ENCODE assay signal across 8 cellular contexts in the genomic region with DNA sequence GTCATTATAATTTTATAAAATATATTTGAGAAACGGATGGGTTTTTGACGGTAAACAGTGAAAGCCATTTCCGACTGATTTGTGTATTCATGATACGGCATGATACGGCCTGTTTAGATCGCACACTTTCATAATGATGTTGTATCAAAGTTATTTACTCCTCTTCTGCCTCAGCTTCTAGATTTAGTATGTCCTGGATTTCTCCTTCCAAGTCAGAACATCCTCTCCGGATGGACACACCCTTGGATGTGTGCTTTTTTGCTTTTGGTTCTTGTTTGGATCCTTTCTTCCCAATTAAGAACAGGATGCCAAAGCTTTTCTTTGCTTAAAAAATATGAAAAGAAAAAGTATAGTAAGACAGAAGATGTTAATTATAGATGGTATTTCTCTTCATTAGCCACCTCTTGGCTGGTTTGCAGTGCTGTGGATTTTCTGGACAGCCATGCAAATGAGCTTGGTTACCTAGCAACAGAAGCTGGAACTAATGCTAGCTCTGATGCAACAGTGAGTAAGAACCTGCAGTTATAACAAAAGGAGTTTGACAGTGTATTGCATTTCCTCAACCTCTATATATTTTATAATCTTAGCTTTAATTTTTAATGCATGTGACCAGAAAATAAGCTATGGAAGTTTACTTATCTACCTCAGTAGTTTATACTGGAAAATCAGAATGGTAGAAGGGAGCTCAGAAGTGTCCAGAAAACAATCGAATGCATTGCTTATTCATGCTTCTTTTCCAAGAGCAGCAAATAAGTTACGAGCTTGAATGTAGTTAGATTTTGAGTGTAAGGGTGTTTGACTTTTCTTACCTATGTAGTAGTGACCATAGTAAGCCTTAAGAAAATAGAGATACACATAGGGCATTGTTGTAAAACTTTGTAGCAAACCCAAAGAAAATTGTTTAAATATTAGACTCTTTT. TPM values are rescaled to one million over a fixed set of nuclear protein-coding genes. Genes with fewer than 3 reads are reported as not detected.
DNase-seq lines count a peak whose midpoint lies in the region; TF ChIP-seq lines count a peak whose summit lies in the region.

No MANE protein-coding gene starts in this region.

- H3K27me3 Mint-ChIP-seq in MCF 10A (ENCODE audit: insufficient read depth, unreplicated experiment) (no peaks in the 10 kb centered on the region), brain (no peaks in the 10 kb centered on the region), type B pancreatic cell (no peaks in the 10 kb centered on the region)

- H3K4me3 Mint-ChIP-seq in MCF 10A (ENCODE audit: unreplicated experiment) (no peak overlapping the region), brain (peak overlapping the region in 3 of 5 experiments; percentile 68 to 80 (median 69)), type B pancreatic cell (no peak overlapping the region)

- H3K4me1 Mint-ChIP-seq in MCF 10A (ENCODE audit: insufficient read depth, unreplicated experiment) (peaks cover 24% of the 10 kb centered on the region), brain (peaks cover 63% of the 10 kb centered on the region), type B pancreatic cell (ENCODE audit: unreplicated experiment) (peaks cover 3% of the 10 kb centered on the region)

- no peak for TF ChIP-seq CTCF in MCF 10A (IDR thresholded peaks at IDR 0.05; ENCODE audit: unreplicated experiment)
- no peak for TF ChIP-seq CTCF in breast epithelium (IDR thresholded peaks at IDR 0.05)
- TF ChIP-seq CTCF in LNCaP clone FGC (IDR thresholded peaks at IDR 0.05; ENCODE audit: control insufficient read depth, extremely low read depth, insufficient read depth) = no peak
- TF ChIP-seq CTCF in brain (conservative IDR thresholded peaks at IDR 0.05) = no peak
- TF ChIP-seq CTCF in type B pancreatic cell (conservative IDR thresholded peaks at IDR 0.05) = no peak

- BruUV-seq in MCF 10A (replicated peaks; lab: Mats Ljungman, UMichigan) = TSS peak; percentile 98

- H3K9me3 Mint-ChIP-seq in MCF 10A (ENCODE audit: unreplicated experiment) = peaks cover 8% of the 10 kb centered on the region
- peaks cover 14 to 49% (median 28%) of the 10 kb centered on the region in 5 experiments for H3K9me3 Mint-ChIP-seq in brain
- peaks cover 11% of the 10 kb centered on the region for H3K9me3 Mint-ChIP-seq in type B pancreatic cell

- H3K27ac ChIP-seq in breast epithelium = no peak overlapping the region

- intact Hi-C loops in MCF 10A (cut with micrococcal nuclease) = no loop called here
- intact Hi-C loops in breast epithelium (cut with DNase I; ENCODE audit: low total_unique reads) = no loop called here

- H3K9me3 ChIP-seq in breast epithelium = peaks cover 0 to 10% of the 10 kb centered on the region in 2 donors

- no peaks in the 10 kb centered on the region for H3K36me3 ChIP-seq in breast epithelium

- H3K27me3 ChIP-seq in breast epithelium = no peaks in the 10 kb centered on the region

- no peaks in the 10 kb centered on the region for H3K4me1 ChIP-seq in breast epithelium

- H3K27ac Mint-ChIP-seq in MCF 10A (ENCODE audit: low read depth, unreplicated experiment) (peak overlapping the region; percentile 64), brain (peak overlapping the region; percentile 75 to 99 (median 87)), type B pancreatic cell (no peak overlapping the region)

- TF ChIP-seq POLR2A in breast epithelium (IDR thresholded peaks at IDR 0.05) = no peak

- H3K4me3 ChIP-seq in breast epithelium = no peak overlapping the region
- no peak overlapping the region for H3K4me3 ChIP-seq in LNCaP clone FGC (ENCODE audit: low read depth, low read length)

- DNase-seq in MCF 10A (ENCODE audit: unreplicated experiment) (peak; percentile 70), breast epithelium (ENCODE audit: low spot score in 2 of 2) (no peak), LNCaP clone FGC (ENCODE audit: low read depth) (peak; percentile 54), lung microvascular endothelial cell (ENCODE audit: low read depth in 2 of 2) (peak; percentile 50 to 80), NCI-H446 (lab: John Stamatoyannopoulos, UW) (no peak), type B pancreatic cell (ENCODE audit: extremely low spot score, unreplicated experiment) (no peak), NCI-H510A (lab: John Stamatoyannopoulos, UW) (no peak)

- H3K36me3 Mint-ChIP-seq in MCF 10A (ENCODE audit: insufficient read depth, unreplicated experiment) = peaks cover 30% of the 10 kb centered on the region
- peaks cover 89% of the 10 kb centered on the region for H3K36me3 Mint-ChIP-seq in brain
- H3K36me3 Mint-ChIP-seq in type B pancreatic cell = peaks cover 42% of the 10 kb centered on the region

- POLR2A ChIA-PET in MCF 10A (lab: Yijun Ruan, JAX) = interaction anchor here (1.4 to 1.5 kb wide), 2 partner anchors 10 to 125 kb away, joined by 4 to 7 read pairs; no protein-coding TSS in a partner anchor

- CTCF ChIA-PET in MCF 10A (lab: Yijun Ruan, JAX) = interaction anchor here (0.7 to 1.3 kb wide), 5 partner anchors 13 to 34 kb away, joined by 3 to 4 read pairs (median 3); no protein-coding TSS in a partner anchor

RNA-seq across cellular contexts. Expression of a gene that starts 27.9 kb away (rescaled TPM):
- total RNA-seq in MCF 10A (2022) (41.0 and 46.7 TPM in 2 replicates), breast epithelium (10 to 100 TPM; 41.6 to 61.6 (median 44.3) TPM), lung microvascular endothelial cell (54.3 and 73.0 TPM in 2 replicates), type B pancreatic cell (ENCODE audit: low replicate concordance) (43.7 and 45.0 TPM in 2 replicates)
- polyA plus RNA-seq in brain (ENCODE audit: insufficient read depth, low read depth, low replicate concordance) = 22.5 TPM

RNA-seq across cellular contexts. Expression of a gene that starts 42.7 kb away (rescaled TPM):
- total RNA-seq in MCF 10A (2022) (not detected in 2 replicates), breast epithelium (1 to 10 TPM in 2 of 3 donors, under 1 TPM in 1; 0.96 to 3.2 (median 2.0) TPM), lung microvascular endothelial cell (not detected in 2 replicates), type B pancreatic cell (ENCODE audit: low replicate concordance) (0.17 and 0.34 TPM in 2 replicates)
- polyA plus RNA-seq in brain (ENCODE audit: insufficient read depth, low read depth, low replicate concordance) = 2.7 TPM

Comparison
In these comparisons a context has a peak if more than half of its experiments do, and no peak if none do; other contexts are left out.
1. DNase-seq: peak in MCF 10A (single experiment), LNCaP clone FGC (single experiment) and lung microvascular endothelial cell (2 of 2); none in breast epithelium (0 of 2), NCI-H446 (0 of 2), type B pancreatic cell (single experiment) and NCI-H510A (single experiment).
2. H3K4me3 Mint-ChIP-seq: peak in brain (3 of 5); none in MCF 10A (single experiment) and type B pancreatic cell (single experiment).